23 cellular contexts compared by ENCODE assay signal in the genomic region with DNA sequence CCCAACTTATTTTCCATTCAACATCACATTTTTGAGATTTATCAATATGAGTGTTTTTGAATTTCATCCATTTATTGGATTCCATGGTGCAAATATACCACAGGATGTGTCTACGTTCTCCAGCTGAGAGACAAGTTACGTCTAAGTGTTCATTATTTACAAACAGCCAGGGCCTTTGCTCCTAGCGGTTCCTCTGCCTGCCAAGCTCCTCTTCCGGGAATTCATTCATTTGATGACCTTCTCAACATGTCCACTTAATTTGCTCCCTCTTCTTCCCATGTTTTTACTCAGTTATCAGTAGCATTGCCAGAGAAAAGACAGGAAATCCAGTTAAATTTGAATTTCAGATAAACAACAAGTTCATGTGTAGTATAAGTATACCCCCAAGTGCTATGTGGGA.
"Had no signal": no experiment of that assay in that cellular context is flagged by ENCODE, and none has a peak within 500 bp of the region (broad histone marks: within the 10 kb centered on the region; RNA-seq: fewer than 3 reads in every experiment).

No MANE protein-coding gene starts in this region.

- ATAC-seq: left lung, lower lobe of right lung, natural killer cell, psoas muscle, right cardiac atrium, upper lobe of right lung had no signal

- H3K4me1 Mint-ChIP-seq: immature natural killer cell had no signal

- H3K27ac Mint-ChIP-seq: immature natural killer cell; memory B cell; natural killer cell; stimulated activated naive B cell treated with anti-CD40 and anti-IgM and Interleukin-4, amounts not matched to agents 10 μg/mL and 1 μg/mL and 100 μg/mL, for 72 hours; stimulated activated naive CD8-positive, alpha-beta T cell treated with anti-CD3 and anti-CD28 coated beads, Interleukin-15, Interleukin-2, amounts not matched to agents 100 ng/mL and 50 ng/mL, for 24 hours had no signal

- H3K4me3 Mint-ChIP-seq: immature natural killer cell; memory B cell; natural killer cell; stimulated activated naive B cell treated with anti-CD40 and anti-IgM and Interleukin-4, amounts not matched to agents 10 μg/mL and 1 μg/mL and 100 μg/mL, for 72 hours; stimulated activated naive CD8-positive, alpha-beta T cell treated with anti-CD3 and anti-CD28 coated beads, Interleukin-15, Interleukin-2, amounts not matched to agents 100 ng/mL and 50 ng/mL, for 24 hours had no signal

- H3K36me3 Mint-ChIP-seq: immature natural killer cell, natural killer cell had no signal

- H3K27ac ChIP-seq: coronary artery, left lung, lower lobe of right lung, ovary, psoas muscle, suprapubic skin, transverse colon, upper lobe of right lung, uterus had no signal

- H3K4me1 ChIP-seq: left lung, psoas muscle, suprapubic skin, transverse colon, upper lobe of right lung, uterus had no signal

- FAIRE-seq: frontal cortex, keratinocyte, small intestine had no signal

- H3K36me3 ChIP-seq: left lung, lower lobe of right lung, ovary, suprapubic skin, transverse colon, upper lobe of right lung, uterus had no signal

- H3K27me3 ChIP-seq: left lung, ovary, suprapubic skin, transverse colon, upper lobe of right lung, uterus had no signal

- DNase-seq: hypothalamus; immature natural killer cell; left lung; lower lobe of right lung; natural killer cell; occipital lobe; ovary; posterior cingulate gyrus; psoas muscle; right cardiac atrium; small intestine; stimulated activated CD4-positive, alpha-beta T cell treated with anti-CD3 and anti-CD28 coated beads, Interleukin-15, amount 100 ng/mL, for 24 hours; stimulated activated CD4-positive, alpha-beta T cell treated with anti-CD3 and anti-CD28 coated beads, Interleukin-2, amount 100 ng/mL, for 48 hours; stimulated activated naive B cell treated with anti-CD40 and anti-IgM and Interleukin-4, amounts not matched to agents 10 μg/mL and 1 μg/mL and 100 μg/mL, for 72 hours; transverse colon; upper lobe of right lung; uterus had no signal

- H3K9me3 ChIP-seq: lower lobe of right lung, ovary, psoas muscle, transverse colon, upper lobe of right lung, uterus had no signal

- H3K9me3 Mint-ChIP-seq: immature natural killer cell; natural killer cell; stimulated activated naive CD8-positive, alpha-beta T cell treated with anti-CD3 and anti-CD28 coated beads, Interleukin-15, Interleukin-2, amounts not matched to agents 100 ng/mL and 50 ng/mL, for 24 hours had no signal

- H3K4me3 ChIP-seq: coronary artery, left lung, lower lobe of right lung, ovary, psoas muscle, suprapubic skin, transverse colon, upper lobe of right lung, uterus had no signal
